In genomic region chr12:53159195-53159834, GRCh38 we compare ENCODE assay signal across 1 cellular context.
A peak's percentile ranks its signal among the peaks of the same experiment; 100 is the strongest.
TF ChIP-seq lines count a peak whose summit lies in the region.

No MANE protein-coding gene starts in this region.

TF ChIP-seq in HepG2, 621 proteins besides CTCF, POLR2A, EP300 and RAD21 (continued from another document):
- no peak for TF ChIP-seq ZNF503 (CRISPR knock-in tag; IDR thresholded peaks at IDR 0.05)
- TF ChIP-seq BORCS8-MEF2B (CRISPR knock-in tag; IDR thresholded peaks at IDR 0.05): peak; percentile 50; the same call in 1 of the 2 replicates
- TF ChIP-seq ZNF335 (CRISPR knock-in tag; IDR thresholded peaks at IDR 0.05): no peak
- TF ChIP-seq POLR2AphosphoS2 (IDR thresholded peaks at IDR 0.05; ENCODE audit: low read depth, low read length): no peak
- 0 out of 2 replicates have a peak, but pooled peaks have one; percentile 52 for TF ChIP-seq GATAD2A (CRISPR knock-in tag; IDR thresholded peaks at IDR 0.05)
- no peak for TF ChIP-seq USF2 (IDR thresholded peaks at IDR 0.05; ENCODE audit: low read depth, low read length)
- TF ChIP-seq USF2 (CRISPR knock-in tag; IDR thresholded peaks at IDR 0.05; ENCODE audit: borderline replicate concordance): no peak
- TF ChIP-seq CENPT (CRISPR knock-in tag; IDR thresholded peaks at IDR 0.05; ENCODE audit: low read depth): no peak
- peak; percentile 41; the same call in 1 of the 2 replicates for TF ChIP-seq YEATS2 (CRISPR knock-in tag; IDR thresholded peaks at IDR 0.05; ENCODE audit: borderline replicate concordance)
- peak; percentile 67; the same call in 1 of the 2 replicates for TF ChIP-seq SALL1 (CRISPR knock-in tag; IDR thresholded peaks at IDR 0.05)
- peak; percentile 42; the same call in 1 of the 2 replicates for TF ChIP-seq ZBTB4 (CRISPR knock-in tag; IDR thresholded peaks at IDR 0.05; ENCODE audit: borderline replicate concordance)
- TF ChIP-seq DRAP1 (CRISPR knock-in tag; IDR thresholded peaks at IDR 0.05): peak; percentile 53; the same call in 1 of the 2 replicates
- TF ChIP-seq PATZ1 (CRISPR knock-in tag; IDR thresholded peaks at IDR 0.05): peak; percentile 40
- TF ChIP-seq ZNF768 (CRISPR knock-in tag; IDR thresholded peaks at IDR 0.05): peak; percentile 87
- TF ChIP-seq DMAP1 (CRISPR knock-in tag; IDR thresholded peaks at IDR 0.05): peak; percentile 36; the same call in 1 of the 2 replicates
- TF ChIP-seq ZNF766 (CRISPR knock-in tag; IDR thresholded peaks at IDR 0.05; ENCODE audit: borderline replicate concordance): no peak
